Comparison of ENCODE assay signal across 9 cellular contexts in the genomic region with DNA sequence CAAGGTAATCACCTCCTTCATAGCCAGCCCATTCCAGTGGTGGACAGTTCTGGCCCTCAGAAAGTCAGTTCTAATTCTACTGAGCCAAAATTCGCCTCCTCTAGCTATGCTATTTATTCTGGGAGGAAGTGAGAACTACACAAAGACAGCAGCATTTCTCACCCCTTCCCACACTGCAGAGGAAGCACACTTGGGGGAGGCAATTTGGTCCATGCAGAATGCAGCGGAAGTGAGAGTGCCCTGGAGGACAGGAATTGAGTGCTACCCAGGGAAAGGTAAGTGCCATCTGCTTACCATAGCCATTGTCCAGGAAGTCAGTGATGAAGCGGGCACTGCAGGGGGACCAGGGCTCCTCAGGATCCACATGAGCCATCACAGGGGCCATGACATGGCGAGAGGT. TPM values are rescaled to one million over a fixed set of nuclear protein-coding genes. Genes with fewer than 3 reads are reported as not detected.
DNase-seq lines count a peak whose midpoint lies in the region.
"Had no signal": no experiment of that assay in that cellular context is flagged by ENCODE, and none has a peak within 500 bp of the region (broad histone marks: within the 10 kb centered on the region; RNA-seq: fewer than 3 reads in every experiment).

No MANE protein-coding gene starts in this region.

- no peak for DNase-seq in activated naive CD4-positive, alpha-beta T cell treated with anti-CD3 and anti-CD28 coated beads, Interleukin-2, amount 10 ng/mL, durations not matched to agents 7 days and 5 days
- no peak for DNase-seq in activated naive CD4-positive, alpha-beta T cell treated with Interleukin-2 at 50 U/mL for 16 hours
- DNase-seq in superior temporal gyrus (ENCODE audit: extremely low spot score) = peak; percentile 57
- DNase-seq in LoVo (ENCODE audit: low spot score) = no peak
- DNase-seq in activated effector memory CD4-positive, alpha-beta T cell treated with Interleukin-2 at 50 U/mL for 16 hours = no peak
- DNase-seq in DMS79 (lab: John Stamatoyannopoulos, UW) = no peak
- DNase-seq: HCEC 1CT had no signal

- peaks cover 65% of the 10 kb centered on the region for H3K4me1 Mint-ChIP-seq in activated naive CD4-positive, alpha-beta T cell treated with anti-CD3 and anti-CD28 coated beads, Interleukin-2, amount 10 ng/mL, durations not matched to agents 7 days and 5 days
- peaks cover 16 to 24% (median 20%) of the 10 kb centered on the region in 3 donors for H3K4me1 Mint-ChIP-seq in IgD-negative memory B cell

- H3K36me3 Mint-ChIP-seq in activated naive CD4-positive, alpha-beta T cell treated with anti-CD3 and anti-CD28 coated beads, Interleukin-2, amount 10 ng/mL, durations not matched to agents 7 days and 5 days = no peaks in the 10 kb centered on the region
- no peaks in the 10 kb centered on the region for H3K36me3 Mint-ChIP-seq in IgD-negative memory B cell

- H3K27ac Mint-ChIP-seq in activated naive CD4-positive, alpha-beta T cell treated with anti-CD3 and anti-CD28 coated beads, Interleukin-2, amount 10 ng/mL, durations not matched to agents 7 days and 5 days = peak overlapping the region; percentile 85
- H3K27ac Mint-ChIP-seq in IgD-negative memory B cell = peak overlapping the region in 2 of 3 donors; percentile 6 to 91

- no peak overlapping the region for H3K4me3 Mint-ChIP-seq in activated naive CD4-positive, alpha-beta T cell treated with anti-CD3 and anti-CD28 coated beads, Interleukin-2, amount 10 ng/mL, durations not matched to agents 7 days and 5 days
- peak overlapping the region in 2 of 4 donors; percentile 32 to 90 for H3K4me3 Mint-ChIP-seq in IgD-negative memory B cell

- peak overlapping the region; percentile 63 for H3K27ac ChIP-seq in cingulate gyrus (ENCODE audit: low read depth, low read length)

- CTCF ChIA-PET in activated naive CD4-positive, alpha-beta T cell treated with anti-CD3 and anti-CD28 coated beads, Interleukin-2, amount 10 ng/mL, durations not matched to agents 7 days and 5 days (lab: Charles Lee) = interaction anchor here (1.2 to 4.6 kb wide), 5 partner anchors 7 to 187 kb away, joined by 3 to 53 read pairs (median 7); a partner anchor contains a TSS

- no peaks in the 10 kb centered on the region for H3K9me3 Mint-ChIP-seq in activated naive CD4-positive, alpha-beta T cell treated with anti-CD3 and anti-CD28 coated beads, Interleukin-2, amount 10 ng/mL, durations not matched to agents 7 days and 5 days
- H3K9me3 Mint-ChIP-seq in IgD-negative memory B cell = no peaks in the 10 kb centered on the region

- H3K27me3 Mint-ChIP-seq in activated naive CD4-positive, alpha-beta T cell treated with anti-CD3 and anti-CD28 coated beads, Interleukin-2, amount 10 ng/mL, durations not matched to agents 7 days and 5 days = no peaks in the 10 kb centered on the region
- H3K27me3 Mint-ChIP-seq in IgD-negative memory B cell = no peaks in the 10 kb centered on the region

RNA-seq across cellular contexts. Expression of a gene that starts 3.7 kb away (rescaled TPM):
- polyA plus RNA-seq in IgD-negative memory B cell = not detected

RNA-seq across cellular contexts. Expression of a gene that starts 7.0 kb away (rescaled TPM):
- polyA plus RNA-seq in IgD-negative memory B cell = 71.3 TPM

RNA-seq across cellular contexts. Expression of a gene that starts 17.9 kb away (rescaled TPM):
- 44.2 TPM for polyA plus RNA-seq in IgD-negative memory B cell

RNA-seq across cellular contexts. Expression of a gene that starts 19.9 kb away (rescaled TPM):
- 6.6 TPM for polyA plus RNA-seq in IgD-negative memory B cell

RNA-seq across cellular contexts. Expression of a gene that starts 28.3 kb away (rescaled TPM):
- polyA plus RNA-seq in IgD-negative memory B cell = not detected
